Comparison of ENCODE assay signal across 11 cellular contexts in genomic region chr15:96336045-96336642, GRCh38. TPM values are rescaled to one million over a fixed set of nuclear protein-coding genes. Genes with fewer than 3 reads are reported as not detected.
DNase-seq lines count a peak whose midpoint lies in the region; ATAC-seq and TF ChIP-seq lines count a peak whose summit lies in the region.
"Had no signal": no experiment of that assay in that cellular context is flagged by ENCODE, and none has a peak within 500 bp of the region (broad histone marks: within the 10 kb centered on the region; RNA-seq: fewer than 3 reads in every experiment).

No MANE protein-coding gene starts in this region.

- H3K9me3 ChIP-seq in Peyer's patch (no peaks in the 10 kb centered on the region), esophagus squamous epithelium (no peaks in the 10 kb centered on the region), prostate gland (no peaks in the 10 kb centered on the region)

- TF ChIP-seq POLR2A in Peyer's patch (IDR thresholded peaks at IDR 0.05), result no peak
- no peak for TF ChIP-seq POLR2A in esophagus squamous epithelium (IDR thresholded peaks at IDR 0.05)
- TF ChIP-seq POLR2A in prostate gland (IDR thresholded peaks at IDR 0.05), result no peak

- no peak for TF ChIP-seq CTCF in Peyer's patch (IDR thresholded peaks at IDR 0.05)
- TF ChIP-seq CTCF in esophagus squamous epithelium (IDR thresholded peaks at IDR 0.05), result no peak
- no peak for TF ChIP-seq CTCF in prostate gland (IDR thresholded peaks at IDR 0.05)

- intact Hi-C loops in esophagus squamous epithelium (cut with DNase I), result no loop called here
- intact Hi-C loops in prostate gland (cut with DNase I), result no loop called here
- intact Hi-C loops in posterior vena cava (cut with DNase I), result loop anchor here (10.0 kb wide), 1 partner anchor 861 kb away; no protein-coding TSS in a partner anchor

- H3K4me3 ChIP-seq in Peyer's patch, result peak overlapping the region; percentile 43 to 85 (median 67)
- peak overlapping the region; percentile 45 to 92 (median 72) for H3K4me3 ChIP-seq in esophagus squamous epithelium
- peak overlapping the region; percentile 73 to 76 for H3K4me3 ChIP-seq in prostate gland

- no peaks in the 10 kb centered on the region for H3K27me3 ChIP-seq in Peyer's patch
- peaks cover 0 to 41% (median 0%) of the 10 kb centered on the region in 4 donors for H3K27me3 ChIP-seq in esophagus squamous epithelium
- no peaks in the 10 kb centered on the region for H3K27me3 ChIP-seq in prostate gland (replicated peaks; ENCODE audit: insufficient read depth)

- WGBS in esophagus squamous epithelium, 2 donors, result 6 to 8% methylated on average over 8 to 9 of the region's 9 CpGs
- 4% methylated on average over 9 of the region's 9 CpGs for WGBS in prostate gland

- H3K4me1 ChIP-seq in Peyer's patch (peaks cover 0 to 16% (median 0%) of the 10 kb centered on the region in 4 donors), esophagus squamous epithelium (peaks cover 0 to 85% (median 0%) of the 10 kb centered on the region in 3 donors), prostate gland (replicated peaks) (no peaks in the 10 kb centered on the region)

- peak; percentile 38 for DNase-seq in Caki2 (ENCODE audit: low read depth)
- no peak for DNase-seq in Peyer's patch
- no peak for DNase-seq in esophagus squamous epithelium (lab: John Stamatoyannopoulos, UW)
- DNase-seq in prostate gland (ENCODE audit: low spot score), result peak; percentile 54
- no peak for DNase-seq in posterior vena cava (ENCODE audit: low spot score)
- no peak for DNase-seq in ureter (ENCODE audit: low spot score)
- DNase-seq in NCI-H1092 treated with DMSO at 0.1 percent for 48 hours (lab: John Stamatoyannopoulos, UW), result no peak
- DNase-seq: activated CD4-positive, CD25-positive, alpha-beta regulatory T cell treated with anti-CD3 and anti-CD28 coated beads, Interleukin-2, amount 50 U/mL, for 72 hours; effector CD4-positive, alpha-beta T cell; MV-4-11 had no signal

- H3K27ac ChIP-seq in Peyer's patch, result peak overlapping the region; percentile 53 to 95 (median 72)
- H3K27ac ChIP-seq in esophagus squamous epithelium, result peak overlapping the region; percentile 85 to 96 (median 94)
- H3K27ac ChIP-seq in prostate gland, result peak overlapping the region; percentile 91 to 95

- in situ Hi-C loops in Caki2 (cut with HindIII; ENCODE audit: low pct_unique_long_range_greater_than_20kb, low sequenced_read_pairs), result loop anchor here (25.0 kb wide), 1 partner anchor 901 kb away; no protein-coding TSS in a partner anchor

- no peak for ATAC-seq in HG02938 (IDR thresholded peaks at IDR 0.05; ENCODE audit: unreplicated experiment)

- H3K36me3 ChIP-seq in Peyer's patch (peaks cover 0 to 10% (median 0%) of the 10 kb centered on the region in 3 donors), esophagus squamous epithelium (peaks cover 0 to 23% (median 0%) of the 10 kb centered on the region in 3 donors), prostate gland (no peaks in the 10 kb centered on the region)

RNA-seq across cellular contexts. Expression of gene NR2F2, which starts 5.6 kb away (rescaled TPM):
- total RNA-seq in Caki2 (2014; rRNA removed; shearing (Covaris generic); ENCODE audit: low replicate concordance), result 7.0 and 16.0 TPM in 2 replicates
- total RNA-seq in Peyer's patch (10 to 100 TPM in 3 of 4 donors, 1 to 10 TPM in 1; 7.9 to 20.9 (median 15.3) TPM), esophagus squamous epithelium (10 to 100 TPM in 1 of 4 donors, 1 to 10 TPM in 3; 3.7 to 15.6 (median 6.4) TPM), prostate gland (10 to 100 TPM; 48.7 to 58.1 TPM), posterior vena cava (100 to 1,000 TPM; 208 to 213 TPM), ureter (90.8 TPM)

Comparison
In these comparisons a context has a peak if more than half of its experiments do, and no peak if none do; other contexts are left out.
1. DNase-seq: peak in Caki2 (single experiment) and prostate gland (single experiment); none in Peyer's patch (0 of 3), esophagus squamous epithelium (single experiment), posterior vena cava (single experiment), ureter (single experiment) and NCI-H1092 treated with DMSO at 0.1 percent for 48 hours (single experiment).
2. intact Hi-C loops: an anchor here in posterior vena cava (10.0 kb wide); none called in esophagus squamous epithelium and prostate gland.
3. Peak in every context shown above with its lines, with median percentiles within 50 percentile points of each other: H3K27ac ChIP-seq and H3K4me3 ChIP-seq.